ENCODE assay signal across 1 cellular context in the genomic region with DNA sequence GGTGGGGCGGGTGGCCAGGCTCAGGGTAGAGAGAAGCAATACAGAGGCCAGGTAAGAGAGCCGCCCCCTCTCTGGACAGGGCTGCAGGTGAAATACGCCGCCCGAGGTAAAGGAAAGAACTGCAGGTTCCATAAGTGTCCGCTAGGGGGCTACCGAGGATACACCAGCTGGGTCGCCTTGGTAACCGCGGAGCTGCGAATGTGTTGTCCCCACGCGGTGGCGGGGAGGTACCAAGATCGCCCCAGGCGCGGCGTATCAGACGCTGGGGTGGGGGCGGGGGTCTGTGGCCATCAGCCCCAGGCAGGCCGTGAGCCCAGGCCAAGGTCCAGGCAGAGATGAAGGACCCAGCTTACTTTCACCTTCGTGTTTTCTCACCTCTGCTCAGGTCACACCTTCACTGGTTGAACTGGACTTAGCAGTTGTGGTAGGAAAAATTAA.
TF ChIP-seq lines count a peak whose summit lies in the region.

No MANE protein-coding gene starts in this region.

TF ChIP-seq in HepG2, 621 proteins besides CTCF, POLR2A, EP300 and RAD21 (continued from another document and continues in another):
- TF ChIP-seq, protein P1, sequence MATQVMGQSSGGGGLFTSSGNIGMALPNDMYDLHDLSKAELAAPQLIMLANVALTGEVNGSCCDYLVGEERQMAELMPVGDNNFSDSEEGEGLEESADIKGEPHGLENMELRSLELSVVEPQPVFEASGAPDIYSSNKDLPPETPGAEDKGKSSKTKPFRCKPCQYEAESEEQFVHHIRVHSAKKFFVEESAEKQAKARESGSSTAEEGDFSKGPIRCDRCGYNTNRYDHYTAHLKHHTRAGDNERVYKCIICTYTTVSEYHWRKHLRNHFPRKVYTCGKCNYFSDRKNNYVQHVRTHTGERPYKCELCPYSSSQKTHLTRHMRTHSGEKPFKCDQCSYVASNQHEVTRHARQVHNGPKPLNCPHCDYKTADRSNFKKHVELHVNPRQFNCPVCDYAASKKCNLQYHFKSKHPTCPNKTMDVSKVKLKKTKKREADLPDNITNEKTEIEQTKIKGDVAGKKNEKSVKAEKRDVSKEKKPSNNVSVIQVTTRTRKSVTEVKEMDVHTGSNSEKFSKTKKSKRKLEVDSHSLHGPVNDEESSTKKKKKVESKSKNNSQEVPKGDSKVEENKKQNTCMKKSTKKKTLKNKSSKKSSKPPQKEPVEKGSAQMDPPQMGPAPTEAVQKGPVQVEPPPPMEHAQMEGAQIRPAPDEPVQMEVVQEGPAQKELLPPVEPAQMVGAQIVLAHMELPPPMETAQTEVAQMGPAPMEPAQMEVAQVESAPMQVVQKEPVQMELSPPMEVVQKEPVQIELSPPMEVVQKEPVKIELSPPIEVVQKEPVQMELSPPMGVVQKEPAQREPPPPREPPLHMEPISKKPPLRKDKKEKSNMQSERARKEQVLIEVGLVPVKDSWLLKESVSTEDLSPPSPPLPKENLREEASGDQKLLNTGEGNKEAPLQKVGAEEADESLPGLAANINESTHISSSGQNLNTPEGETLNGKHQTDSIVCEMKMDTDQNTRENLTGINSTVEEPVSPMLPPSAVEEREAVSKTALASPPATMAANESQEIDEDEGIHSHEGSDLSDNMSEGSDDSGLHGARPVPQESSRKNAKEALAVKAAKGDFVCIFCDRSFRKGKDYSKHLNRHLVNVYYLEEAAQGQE (IDR thresholded peaks at IDR 0.05; ENCODE audit: borderline replicate concordance in 1 of 2, low read depth in 1 of 2, low read length in 2 of 2): no peak
- no peak for TF ChIP-seq ZNF720 (CRISPR knock-in tag; IDR thresholded peaks at IDR 0.05)
- TF ChIP-seq ZNF142 (CRISPR knock-in tag; IDR thresholded peaks at IDR 0.05): no peak
- TF ChIP-seq ZNF710 (CRISPR knock-in tag; IDR thresholded peaks at IDR 0.05; ENCODE audit: borderline replicate concordance): peak; percentile 70; the same call in 1 of the 2 replicates
- TF ChIP-seq ZNF772 (CRISPR knock-in tag; IDR thresholded peaks at IDR 0.05): no peak; the same call in 1 of the 2 replicates
- no peak for TF ChIP-seq FOXP1 (IDR thresholded peaks at IDR 0.05)
- TF ChIP-seq FOXP1 (CRISPR knock-in tag; IDR thresholded peaks at IDR 0.05): no peak
- 0 out of 2 replicates have a peak, but pooled peaks have one; percentile 72 for TF ChIP-seq ZBTB49 (CRISPR knock-in tag; IDR thresholded peaks at IDR 0.05; ENCODE audit: borderline replicate concordance)
- TF ChIP-seq ZNF550 (CRISPR knock-in tag; IDR thresholded peaks at IDR 0.05; ENCODE audit: borderline replicate concordance): 0 out of 2 replicates have a peak, but pooled peaks have one; percentile 29
- no peak for TF ChIP-seq SP5 (CRISPR knock-in tag; IDR thresholded peaks at IDR 0.05; ENCODE audit: borderline replicate concordance, low read depth)
- TF ChIP-seq, protein P2, sequence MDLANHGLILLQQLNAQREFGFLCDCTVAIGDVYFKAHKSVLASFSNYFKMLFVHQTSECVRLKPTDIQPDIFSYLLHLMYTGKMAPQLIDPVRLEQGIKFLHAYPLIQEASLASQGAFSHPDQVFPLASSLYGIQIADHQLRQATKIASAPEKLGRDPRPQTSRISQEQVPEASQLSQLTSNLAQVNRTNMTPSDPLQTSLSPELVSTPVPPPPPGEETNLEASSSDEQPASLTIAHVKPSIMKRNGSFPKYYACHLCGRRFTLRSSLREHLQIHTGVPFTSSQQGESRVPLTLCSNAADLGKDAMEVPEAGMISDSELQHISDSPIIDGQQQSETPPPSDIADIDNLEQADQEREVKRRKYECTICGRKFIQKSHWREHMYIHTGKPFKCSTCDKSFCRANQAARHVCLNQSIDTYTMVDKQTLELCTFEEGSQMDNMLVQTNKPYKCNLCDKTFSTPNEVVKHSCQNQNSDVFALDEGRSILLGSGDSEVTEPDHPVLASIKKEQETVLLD (CRISPR knock-in tag; IDR thresholded peaks at IDR 0.05; ENCODE audit: low read depth): no peak
- TF ChIP-seq GATA4 (IDR thresholded peaks at IDR 0.05; ENCODE audit: borderline replicate concordance, low read depth): no peak
- TF ChIP-seq FOXO4 (CRISPR knock-in tag; conservative IDR thresholded peaks at IDR 0.05): no peak
- TF ChIP-seq PHF21A (CRISPR knock-in tag; IDR thresholded peaks at IDR 0.05): no peak; the same call in 1 of the 2 replicates
- TF ChIP-seq PTBP1 (IDR thresholded peaks at IDR 0.05; ENCODE audit: low read depth, low read length, poor library complexity, severe bottlenecking): no peak
- TF ChIP-seq NFATC3 (CRISPR knock-in tag; IDR thresholded peaks at IDR 0.05): 0 out of 2 replicates have a peak, but pooled peaks have one; percentile 43
- TF ChIP-seq NFE2L1 (CRISPR knock-in tag; IDR thresholded peaks at IDR 0.05; ENCODE audit: borderline replicate concordance): no peak
- peak; percentile 32; the same call in 1 of the 2 replicates for TF ChIP-seq ATF7-NPFF (CRISPR knock-in tag; IDR thresholded peaks at IDR 0.05; ENCODE audit: low read depth)
- TF ChIP-seq ZNF724P (CRISPR knock-in tag; IDR thresholded peaks at IDR 0.05; ENCODE audit: borderline replicate concordance): 0 out of 2 replicates have a peak, but pooled peaks have one; percentile 60
- TF ChIP-seq NFE2L2 (IDR thresholded peaks at IDR 0.05; ENCODE audit: low read length): no peak
- peak; percentile 50; the same call in 1 of the 2 replicates for TF ChIP-seq DNMT1 (CRISPR knock-in tag; IDR thresholded peaks at IDR 0.05)
- TF ChIP-seq ONECUT2 (CRISPR knock-in tag; IDR thresholded peaks at IDR 0.05): no peak
- TF ChIP-seq, protein P3, sequence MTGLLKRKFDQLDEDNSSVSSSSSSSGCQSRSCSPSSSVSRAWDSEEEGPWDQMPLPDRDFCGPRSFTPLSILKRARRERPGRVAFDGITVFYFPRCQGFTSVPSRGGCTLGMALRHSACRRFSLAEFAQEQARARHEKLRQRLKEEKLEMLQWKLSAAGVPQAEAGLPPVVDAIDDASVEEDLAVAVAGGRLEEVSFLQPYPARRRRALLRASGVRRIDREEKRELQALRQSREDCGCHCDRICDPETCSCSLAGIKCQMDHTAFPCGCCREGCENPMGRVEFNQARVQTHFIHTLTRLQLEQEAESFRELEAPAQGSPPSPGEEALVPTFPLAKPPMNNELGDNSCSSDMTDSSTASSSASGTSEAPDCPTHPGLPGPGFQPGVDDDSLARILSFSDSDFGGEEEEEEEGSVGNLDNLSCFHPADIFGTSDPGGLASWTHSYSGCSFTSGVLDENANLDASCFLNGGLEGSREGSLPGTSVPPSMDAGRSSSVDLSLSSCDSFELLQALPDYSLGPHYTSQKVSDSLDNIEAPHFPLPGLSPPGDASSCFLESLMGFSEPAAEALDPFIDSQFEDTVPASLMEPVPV (CRISPR knock-in tag; IDR thresholded peaks at IDR 0.05): peak; percentile 80; the same call in 1 of the 2 replicates
- TF ChIP-seq, protein P4, sequence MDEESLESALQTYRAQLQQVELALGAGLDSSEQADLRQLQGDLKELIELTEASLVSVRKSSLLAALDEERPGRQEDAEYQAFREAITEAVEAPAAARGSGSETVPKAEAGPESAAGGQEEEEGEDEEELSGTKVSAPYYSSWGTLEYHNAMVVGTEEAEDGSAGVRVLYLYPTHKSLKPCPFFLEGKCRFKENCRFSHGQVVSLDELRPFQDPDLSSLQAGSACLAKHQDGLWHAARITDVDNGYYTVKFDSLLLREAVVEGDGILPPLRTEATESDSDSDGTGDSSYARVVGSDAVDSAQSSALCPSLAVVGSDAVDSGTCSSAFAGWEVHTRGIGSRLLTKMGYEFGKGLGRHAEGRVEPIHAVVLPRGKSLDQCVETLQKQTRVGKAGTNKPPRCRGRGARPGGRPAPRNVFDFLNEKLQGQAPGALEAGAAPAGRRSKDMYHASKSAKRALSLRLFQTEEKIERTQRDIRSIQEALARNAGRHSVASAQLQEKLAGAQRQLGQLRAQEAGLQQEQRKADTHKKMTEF (CRISPR knock-in tag; IDR thresholded peaks at IDR 0.05): peak; percentile 80
- TF ChIP-seq STAG1 (CRISPR knock-in tag; IDR thresholded peaks at IDR 0.05): peak; percentile 56
- no peak for TF ChIP-seq ARID2 (CRISPR knock-in tag; IDR thresholded peaks at IDR 0.05; ENCODE audit: borderline replicate concordance)
- no peak for TF ChIP-seq GABPA (IDR thresholded peaks at IDR 0.05; ENCODE audit: low read depth, low read length)
- TF ChIP-seq GABPA (CRISPR knock-in tag; IDR thresholded peaks at IDR 0.05; ENCODE audit: low read depth): no peak
- no peak for TF ChIP-seq TRAFD1 (CRISPR knock-in tag; IDR thresholded peaks at IDR 0.05; ENCODE audit: borderline replicate concordance)
- TF ChIP-seq TGIF2 (CRISPR knock-in tag; IDR thresholded peaks at IDR 0.05): no peak
